Comparison of ENCODE assay signal across 1 cellular context in genomic region chr21:44495641-44496040, GRCh38.
TF ChIP-seq lines count a peak whose summit lies in the region.

No MANE protein-coding gene starts in this region.

TF ChIP-seq in H1, 55 proteins besides CTCF, POLR2A, EP300 and RAD21:
- TF ChIP-seq HDAC6 (IDR thresholded peaks at IDR 0.05; ENCODE audit: low read depth, low read length) (no peak), SAP30 (IDR thresholded peaks at IDR 0.05; ENCODE audit: insufficient read depth, insufficient replicate concordance, low read length) (no peak), CEBPB (IDR thresholded peaks at IDR 0.05; ENCODE audit: low read depth, low read length) (no peak), ZNF274 (IDR thresholded peaks at IDR 0.05; ENCODE audit: borderline replicate concordance, extremely low read depth, low read length) (no peak), MAFK (IDR thresholded peaks at IDR 0.05; ENCODE audit: low read depth, low read length) (no peak), FOSL1 (IDR thresholded peaks at IDR 0.05; ENCODE audit: insufficient read depth, low read depth, low read length) (no peak), RXRA (IDR thresholded peaks at IDR 0.05; ENCODE audit: insufficient read depth, low read depth, low read length) (no peak), SIX5 (IDR thresholded peaks at IDR 0.05; ENCODE audit: low read depth, low read length) (no peak), NRF1 (IDR thresholded peaks at IDR 0.05; ENCODE audit: low read depth, low read length) (no peak), GABPA (IDR thresholded peaks at IDR 0.05; ENCODE audit: borderline replicate concordance, insufficient read depth, low read length) (no peak), MAX (IDR thresholded peaks at IDR 0.05) (no peak), CHD7 (IDR thresholded peaks at IDR 0.05; ENCODE audit: insufficient replicate concordance, low read length) (no peak), CHD2 (IDR thresholded peaks at IDR 0.05; ENCODE audit: low read length) (no peak), CTBP2 (IDR thresholded peaks at IDR 0.05; ENCODE audit: borderline replicate concordance, insufficient read depth, insufficient read length, low read length) (no peak)
